In genomic region chr17:28881533-28882056, GRCh38 we compare ENCODE assay signal across 16 cellular contexts. TPM values are rescaled to one million over a fixed set of nuclear protein-coding genes. Genes with fewer than 3 reads are reported as not detected.
DNase-seq lines count a peak whose midpoint lies in the region; ATAC-seq and TF ChIP-seq lines count a peak whose summit lies in the region.
"Had no signal": no experiment of that assay in that cellular context is flagged by ENCODE, and none has a peak within 500 bp of the region (broad histone marks: within the 10 kb centered on the region; RNA-seq: fewer than 3 reads in every experiment).

No MANE protein-coding gene starts in this region.

- no peaks in the 10 kb centered on the region for H3K27me3 ChIP-seq in neutrophil

- TF ChIP-seq CTCF in RWPE1 (conservative IDR thresholded peaks at IDR 0.05; ENCODE audit: low read depth) (no peak), neutrophil (IDR thresholded peaks at IDR 0.05) (no peak)

- CTCF ChIA-PET in RWPE1 (lab: Yijun Ruan, JAX) = interaction anchor here (0.6 to 1.0 kb wide), 2 partner anchors 15 to 207 kb away, joined by 3 read pairs; no protein-coding TSS in a partner anchor

- DNase-seq in left ventricle myocardium superior (peak; percentile 26), Right ventricle myocardium superior (no peak), RWPE1 (ENCODE audit: low spot score) (no peak), AG08395 (ENCODE audit: low spot score) (no peak), NOMO-1 treated with dmso at 0.1 percent for 144 hours (lab: John Stamatoyannopoulos, UW; ENCODE audit: unreplicated experiment) (no peak), NCI-H524 (lab: John Stamatoyannopoulos, UW) (no peak)
- DNase-seq: 8988T; ACHN; C1 segment of cervical spinal cord; CD4-positive, alpha-beta memory T cell; DND-41; GOT3; HFFc6 had no signal

- ATAC-seq in left ventricle myocardium superior (no peak), Right ventricle myocardium superior (ENCODE audit: poor library complexity) (no peak)
- ATAC-seq: A549 had no signal

- H3K9me3 ChIP-seq in neutrophil = no peaks in the 10 kb centered on the region
- H3K9me3 ChIP-seq: A549, HAP-1 had no signal

- no peak overlapping the region for H3K4me3 ChIP-seq in neutrophil (ENCODE audit: low read depth in 1 of 2, low read length in 1 of 2)
- H3K4me3 ChIP-seq: A549, HAP-1 had no signal

- intact Hi-C loops in left ventricle myocardium superior (cut with micrococcal nuclease) (no loop called here), Right ventricle myocardium superior (cut with DNase I) (no loop called here)

- POLR2A ChIA-PET in RWPE1 (lab: Yijun Ruan, JAX; ENCODE audit: low non-redundant PET) = no interaction called here

- H3K36me3 ChIP-seq in neutrophil = peaks cover 93% of the 10 kb centered on the region

- H3K4me1 ChIP-seq in neutrophil (ENCODE audit: control insufficient read depth in 1 of 2, insufficient read depth in 1 of 2, low read depth in 1 of 2, low read length in 1 of 2) = no peaks in the 10 kb centered on the region
- H3K4me1 ChIP-seq: A549, HAP-1 had no signal

- peak overlapping the region; percentile 54 for H3K27ac ChIP-seq in RWPE1
- H3K27ac ChIP-seq in neutrophil = peak overlapping the region; percentile 44
- H3K27ac ChIP-seq: A549 had no signal

RNA-seq across cellular contexts. Expression of gene FLOT2, which starts 15.9 kb away (rescaled TPM):
- 108 TPM for total RNA-seq in left ventricle myocardium superior
- total RNA-seq in Right ventricle myocardium superior = 101 TPM

RNA-seq across cellular contexts. Expression of gene DHRS13, which starts 21.3 kb away (rescaled TPM):
- total RNA-seq in left ventricle myocardium superior (3.8 TPM), Right ventricle myocardium superior (2.9 TPM)

RNA-seq across cellular contexts. Expression of gene ERAL1, which starts 26.8 kb away (rescaled TPM):
- total RNA-seq in left ventricle myocardium superior (34.1 TPM), Right ventricle myocardium superior (36.4 TPM)

RNA-seq across cellular contexts. Expression of gene FAM222B, which starts 39.0 kb away (rescaled TPM):
- 16.8 TPM for total RNA-seq in left ventricle myocardium superior
- total RNA-seq in Right ventricle myocardium superior = 15.6 TPM
